Comparison of ENCODE assay signal across 20 cellular contexts in genomic region chr16:72236866-72237265, GRCh38.
A peak's percentile ranks its signal among the peaks of the same experiment; 100 is the strongest.
DNase-seq lines count a peak whose midpoint lies in the region; ATAC-seq, FAIRE-seq and TF ChIP-seq lines count a peak whose summit lies in the region.
"Had no signal": no experiment of that assay in that cellular context is flagged by ENCODE, and none has a peak within 500 bp of the region (broad histone marks: within the 10 kb centered on the region; RNA-seq: fewer than 3 reads in every experiment).

No MANE protein-coding gene starts in this region.

- H3K4me1 ChIP-seq in breast epithelium (no peaks in the 10 kb centered on the region), RWPE2 (ENCODE audit: insufficient read depth, poor library complexity, severe bottlenecking) (peaks cover 2% of the 10 kb centered on the region), keratinocyte (ENCODE audit: control insufficient read depth, extremely low read depth, insufficient read depth, low read length) (peaks cover 6% of the 10 kb centered on the region)

- H3K9ac ChIP-seq in keratinocyte (ENCODE audit: control insufficient read depth, extremely low read depth, insufficient read depth, low read length), result no peak overlapping the region

- H3K9me3 Mint-ChIP-seq in MCF 10A (ENCODE audit: unreplicated experiment), result no peaks in the 10 kb centered on the region

- H3K4me3 ChIP-seq in breast epithelium (no peak overlapping the region), RWPE2 (ENCODE audit: severe bottlenecking) (no peak overlapping the region), epithelial cell of esophagus (ENCODE audit: low read length) (no peak overlapping the region), keratinocyte (ENCODE audit: control insufficient read depth in 2 of 3, extremely low read depth in 1 of 3, insufficient read depth in 2 of 3, low read depth in 1 of 3, low read length in 3 of 3) (no peak overlapping the region)
- H3K4me3 ChIP-seq: GM12878 had no signal

- BruUV-seq in MCF 10A (replicated peaks; lab: Mats Ljungman, UMichigan), result no TSS peak

- H3K27ac ChIP-seq in breast epithelium (no peak overlapping the region), RWPE2 (ENCODE audit: poor library complexity, severe bottlenecking) (no peak overlapping the region), keratinocyte (ENCODE audit: control insufficient read depth, insufficient read depth, low read length) (no peak overlapping the region)

- no peak overlapping the region for H3K27ac Mint-ChIP-seq in MCF 10A (ENCODE audit: low read depth, unreplicated experiment)
- H3K27ac Mint-ChIP-seq: CD4-positive, alpha-beta memory T cell had no signal

- peak overlapping the region; percentile 9 for H3K4me2 ChIP-seq in keratinocyte (ENCODE audit: control insufficient read depth, extremely low read depth, insufficient read depth, low read depth, low read length)

- POLR2A ChIA-PET in MCF 10A (lab: Yijun Ruan, JAX), result no interaction called here

- no peak for TF ChIP-seq CTCF in MCF 10A (IDR thresholded peaks at IDR 0.05; ENCODE audit: unreplicated experiment)
- TF ChIP-seq CTCF in breast epithelium (IDR thresholded peaks at IDR 0.05), result no peak
- no peak for TF ChIP-seq CTCF in RWPE2 (IDR thresholded peaks at IDR 0.05; ENCODE audit: poor library complexity, severe bottlenecking)
- no peak for TF ChIP-seq CTCF in epithelial cell of esophagus (IDR thresholded peaks at IDR 0.05; ENCODE audit: insufficient read depth, low read depth, low read length, missing control alignments)
- no peak for TF ChIP-seq CTCF in keratinocyte (optimal IDR thresholded peaks at IDR 0.05 in 1 of 3, IDR thresholded peaks at IDR 0.05 in 1 of 3, conservative IDR thresholded peaks at IDR 0.05 in 1 of 3; ENCODE audit: extremely low read depth in 1 of 3, insufficient read depth in 2 of 3, low read length in 3 of 3)

- peak; percentile 20 for DNase-seq in MCF 10A (ENCODE audit: unreplicated experiment)
- DNase-seq in breast epithelium (ENCODE audit: low spot score in 2 of 2), result no peak
- DNase-seq in RWPE2 (ENCODE audit: low spot score), result no peak
- peak; percentile 68 for DNase-seq in epithelial cell of esophagus (ENCODE audit: low read depth)
- DNase-seq in keratinocyte (ENCODE audit: low read depth, low spot score), result no peak
- DNase-seq in DMS79 (lab: John Stamatoyannopoulos, UW), result no peak
- DNase-seq in NCI-H526 (lab: John Stamatoyannopoulos, UW), result no peak
- DNase-seq: C1 segment of cervical spinal cord; Calu3; CD4-positive, alpha-beta memory T cell; COR-L47; DMS53; EL; GDM1; GOT3; H7; HCEC 1CT had no signal

- no peak for TF ChIP-seq POLR2A in breast epithelium (IDR thresholded peaks at IDR 0.05)

- H3K27me3 ChIP-seq in breast epithelium (no peaks in the 10 kb centered on the region), RWPE2 (ENCODE audit: insufficient read depth, poor library complexity, severe bottlenecking) (no peaks in the 10 kb centered on the region), keratinocyte (ENCODE audit: control insufficient read depth, extremely low read depth, insufficient read depth, low read length) (no peaks in the 10 kb centered on the region)

- ATAC-seq in RWPE2 (ENCODE audit: low read depth) (peak; percentile 38; the same call in 1 of the 3 replicates), GM21515 (IDR thresholded peaks at IDR 0.05; ENCODE audit: unreplicated experiment) (no peak)
- ATAC-seq: GM12878 had no signal

- CTCF ChIA-PET in MCF 10A (lab: Yijun Ruan, JAX), result interaction anchor here (0.6 to 0.7 kb wide), 3 partner anchors 112 to 249 kb away, joined by 3 to 4 read pairs (median 3); no protein-coding TSS in a partner anchor

- intact Hi-C loops in MCF 10A (cut with micrococcal nuclease), result no loop called here
- intact Hi-C loops in breast epithelium (cut with DNase I; ENCODE audit: low total_unique reads), result no loop called here

- H3K36me3 ChIP-seq in breast epithelium, result no peaks in the 10 kb centered on the region
- H3K36me3 ChIP-seq in RWPE2 (ENCODE audit: low read depth), result no peaks in the 10 kb centered on the region
- no peaks in the 10 kb centered on the region for H3K36me3 ChIP-seq in keratinocyte (ENCODE audit: control insufficient read depth in 2 of 2, extremely low read depth in 1 of 2, insufficient read depth in 2 of 2, low read length in 2 of 2)

- no peaks in the 10 kb centered on the region for H3K9me1 ChIP-seq in keratinocyte (ENCODE audit: control insufficient read depth, extremely low read depth, insufficient read depth, low read length)

- FAIRE-seq in keratinocyte (lab: Jason Lieb, UNC), result peak; percentile 17
- FAIRE-seq: GM12878, GM19239 had no signal

- H3K27me3 Mint-ChIP-seq in MCF 10A (ENCODE audit: insufficient read depth, unreplicated experiment), result no peaks in the 10 kb centered on the region

- no peaks in the 10 kb centered on the region for H3K9me3 ChIP-seq in breast epithelium
- H3K9me3 ChIP-seq in RWPE2 (ENCODE audit: severe bottlenecking), result no peaks in the 10 kb centered on the region
- no peaks in the 10 kb centered on the region for H3K9me3 ChIP-seq in keratinocyte (ENCODE audit: control insufficient read depth, low read depth, low read length)

- no peak overlapping the region for H2AFZ ChIP-seq in keratinocyte (ENCODE audit: control insufficient read depth, low read length)

- no peaks in the 10 kb centered on the region for H4K20me1 ChIP-seq in keratinocyte (ENCODE audit: control insufficient read depth, extremely low read depth, insufficient read depth, low read length)

- no peak overlapping the region for H3K4me3 Mint-ChIP-seq in MCF 10A (ENCODE audit: unreplicated experiment)
- H3K4me3 Mint-ChIP-seq: CD4-positive, alpha-beta memory T cell had no signal

- no peaks in the 10 kb centered on the region for H3K79me2 ChIP-seq in keratinocyte (ENCODE audit: control insufficient read depth, insufficient read depth, low read length)

- H3K36me3 Mint-ChIP-seq in MCF 10A (ENCODE audit: insufficient read depth, unreplicated experiment), result no peaks in the 10 kb centered on the region
- H3K36me3 Mint-ChIP-seq: CD4-positive, alpha-beta memory T cell had no signal

- peaks cover 6% of the 10 kb centered on the region for H3K4me1 Mint-ChIP-seq in MCF 10A (ENCODE audit: insufficient read depth, unreplicated experiment)
- H3K4me1 Mint-ChIP-seq: CD4-positive, alpha-beta memory T cell had no signal

- dilution Hi-C loops in keratinocyte (cut with MboI; ENCODE audit: extremely low pct_ligation_motif_present, low sequenced_read_pairs), result no loop called here

Comparison
In these comparisons a context has a peak if more than half of its experiments do, and no peak if none do; other contexts are left out.
1. DNase-seq: peak in MCF 10A (single experiment) and epithelial cell of esophagus (single experiment); none in breast epithelium (0 of 2), RWPE2 (single experiment), keratinocyte (single experiment), DMS79 (single experiment) and NCI-H526 (0 of 2).